ENCODE assay signal across 8 cellular contexts in genomic region chr20:33992923-33993799, GRCh38. TPM values are rescaled to one million over a fixed set of nuclear protein-coding genes. Genes with fewer than 3 reads are reported as not detected.
DNase-seq lines count a peak whose midpoint lies in the region; ATAC-seq and TF ChIP-seq lines count a peak whose summit lies in the region.

No MANE protein-coding gene starts in this region.

- H3K4me1 Mint-ChIP-seq in activated T-cell treated with anti-CD3 and anti-CD28 coated beads, Interleukin-2, amount 50 U/mL, for 72 hours (ENCODE audit: low read depth): peaks cover 65% of the 10 kb centered on the region

- ATAC-seq in GM21786 (IDR thresholded peaks at IDR 0.05; ENCODE audit: unreplicated experiment) (peak; percentile 67), Panc1 (peak; percentile 87), esophagus mucosa (peak; percentile 96)
- ATAC-seq in activated T-cell treated with anti-CD3 and anti-CD28 coated beads, Interleukin-2, amount 50 U/mL, for 72 hours (replicated peaks in 1 of 2): peak; percentile 80 to 82

- 0 out of 2 replicates have a peak, but pooled peaks cover 3% of the 10 kb centered on the region for H3K36me3 ChIP-seq in KMS-11 (ENCODE audit: insufficient read depth)
- peaks cover 5% of the 10 kb centered on the region for H3K36me3 ChIP-seq in Panc1 (ENCODE audit: control insufficient read depth, insufficient read depth, low read length)
- H3K36me3 ChIP-seq in muscle layer of colon (ENCODE audit: insufficient read depth, low read length): no peaks in the 10 kb centered on the region

- BruUV-seq in Panc1 (replicated peaks; lab: Mats Ljungman, UMichigan): no TSS peak

- peaks cover 63% of the 10 kb centered on the region for H3K79me2 ChIP-seq in KMS-11 (ENCODE audit: insufficient read depth, low read depth)

- H3K4me3 Mint-ChIP-seq in activated T-cell treated with anti-CD3 and anti-CD28 coated beads, Interleukin-2, amount 50 U/mL, for 72 hours: peak overlapping the region; percentile 86 to 88

- H4K20me1 ChIP-seq in KMS-11 (ENCODE audit: insufficient read depth): peaks cover 38% of the 10 kb centered on the region

- peak overlapping the region; percentile 62 for H3K4me2 ChIP-seq in KMS-11

- peaks cover 5 to 11% of the 10 kb centered on the region in 2 donors for H3K36me3 Mint-ChIP-seq in activated T-cell treated with anti-CD3 and anti-CD28 coated beads, Interleukin-2, amount 50 U/mL, for 72 hours (ENCODE audit: insufficient read depth in 2 of 2)

- intact Hi-C loops in Panc1 (cut with micrococcal nuclease; ENCODE audit: unreplicated experiment): no loop called here

- H3K27me3 Mint-ChIP-seq in activated T-cell treated with anti-CD3 and anti-CD28 coated beads, Interleukin-2, amount 50 U/mL, for 72 hours (ENCODE audit: low read depth): no peaks in the 10 kb centered on the region

- in situ Hi-C loops in Panc1 (cut with HindIII; ENCODE audit: low pct_unique_long_range_greater_than_20kb, low sequenced_read_pairs): no loop called here

- peaks cover 48% of the 10 kb centered on the region for H3K4me1 ChIP-seq in KMS-11 (ENCODE audit: low read depth, poor library complexity, severe bottlenecking)
- H3K4me1 ChIP-seq in Panc1 (ENCODE audit: control insufficient read depth, insufficient read depth, low read length): peaks cover 18% of the 10 kb centered on the region
- peaks cover 47% of the 10 kb centered on the region for H3K4me1 ChIP-seq in muscle layer of colon (ENCODE audit: insufficient read depth, low read length)

- H3K9ac ChIP-seq in KMS-11 (peak overlapping the region; percentile 90), muscle layer of colon (ENCODE audit: low read length) (peak overlapping the region; percentile 85)

- H3K27ac ChIP-seq in KMS-11 (peak overlapping the region; percentile 92), Panc1 (ENCODE audit: low read length) (peak overlapping the region; percentile 99), muscle layer of colon (ENCODE audit: low read depth, low read length) (peak overlapping the region; percentile 94)

- CTCF ChIA-PET in Panc1 (lab: Charles Lee): interaction anchor here (0.6 to 0.7 kb wide), 5 partner anchors 28 to 884 kb away, joined by 5 to 10 read pairs (median 7); no protein-coding TSS in a partner anchor

- H3K9me3 ChIP-seq in Panc1 (ENCODE audit: control insufficient read depth, insufficient read depth, low read depth, low read length): no peaks in the 10 kb centered on the region
- H3K9me3 ChIP-seq in muscle layer of colon (ENCODE audit: low read length): no peaks in the 10 kb centered on the region

- H2AFZ ChIP-seq in KMS-11 (ENCODE audit: low read depth): peak overlapping the region; percentile 72

- TF ChIP-seq CTCF in KMS-11 (conservative IDR thresholded peaks at IDR 0.05; ENCODE audit: low read depth, low read length) (no peak), Panc1 (IDR thresholded peaks at IDR 0.05) (no peak)

- H3K9me3 Mint-ChIP-seq in activated T-cell treated with anti-CD3 and anti-CD28 coated beads, Interleukin-2, amount 50 U/mL, for 72 hours: no peaks in the 10 kb centered on the region

- H3K27me3 ChIP-seq in KMS-11 (ENCODE audit: insufficient read depth, low read depth): no peaks in the 10 kb centered on the region
- H3K27me3 ChIP-seq in Panc1 (ENCODE audit: control insufficient read depth, insufficient read depth, low read length): no peaks in the 10 kb centered on the region
- no peaks in the 10 kb centered on the region for H3K27me3 ChIP-seq in muscle layer of colon (ENCODE audit: control insufficient read depth in 1 of 2, insufficient read depth in 2 of 2, low read length in 2 of 2)

- DNase-seq in DMS79 treated with DMSO at 0.1 percent for 48 hours (lab: John Stamatoyannopoulos, UW) (peak; percentile 99), Panc1 (ENCODE audit: low read depth, low spot score) (peak; percentile 94)
- DNase-seq in activated T-cell treated with anti-CD3 and anti-CD28 coated beads, Interleukin-2, amount 50 U/mL, for 72 hours: peak; percentile 100
- DNase-seq in stimulated activated CD8-positive, alpha-beta memory T cell treated with anti-CD3 and anti-CD28 coated beads, Interleukin-7, amount 100 ng/mL, for 1 hour (ENCODE audit: low read depth in 2 of 2): peak; percentile 97 to 99

- POLR2A ChIA-PET in Panc1 (lab: Charles Lee): interaction anchor here (0.6 to 1.1 kb wide), 12 partner anchors 18 to 1510 kb away, joined by 3 to 4 read pairs (median 3); no protein-coding TSS in a partner anchor

- H3K27ac Mint-ChIP-seq in activated T-cell treated with anti-CD3 and anti-CD28 coated beads, Interleukin-2, amount 50 U/mL, for 72 hours: peak overlapping the region; percentile 75

- H3K4me3 ChIP-seq in KMS-11 (IDR thresholded peaks at IDR 0.05; ENCODE audit: insufficient read depth, low read depth, low read length) (peak overlapping the region; percentile 2), Panc1 (ENCODE audit: low read depth in 2 of 2, low read length in 2 of 2) (peak overlapping the region; percentile 88 to 99), muscle layer of colon (ENCODE audit: low read depth in 1 of 2, low read length in 2 of 2) (peak overlapping the region; percentile 94 to 98)

RNA-seq across cellular contexts. Expression of gene RALY, which starts 0.6 kb away (rescaled TPM):
- total RNA-seq in Panc1 (2021; ENCODE audit: unreplicated experiment) (164 TPM), esophagus mucosa (82.6 TPM)
- polyA plus RNA-seq in Panc1 (2012; ENCODE audit: insufficient read length): 210 TPM
- total RNA-seq in activated T-cell treated with anti-CD3 and anti-CD28 coated beads, Interleukin-2, amount 50 U/mL, for 72 hours: 100 to 1,000 TPM; 148 to 164 TPM

Comparison
In these comparisons a context has a peak if more than half of its experiments do, and no peak if none do; other contexts are left out.
1. Peak in every context shown above with its lines: DNase-seq, ATAC-seq, H3K4me3 ChIP-seq and H3K27ac ChIP-seq.
2. H3K4me3 ChIP-seq: peak in every context shown above with its lines; median percentile 96 in muscle layer of colon; 94 in Panc1; 2 in KMS-11.